8 cellular contexts compared by ENCODE assay signal in genomic region chr15:94263341-94264273, GRCh38. TPM values are rescaled to one million over a fixed set of nuclear protein-coding genes. Genes with fewer than 3 reads are reported as not detected.
DNase-seq lines count a peak whose midpoint lies in the region; ATAC-seq and TF ChIP-seq lines count a peak whose summit lies in the region.

No MANE protein-coding gene starts in this region.

- ATAC-seq in GM21360 (IDR thresholded peaks at IDR 0.05; ENCODE audit: unreplicated experiment) (peak; percentile 44), HG03460 (IDR thresholded peaks at IDR 0.05; ENCODE audit: unreplicated experiment) (peak; percentile 63), Right ventricle myocardium inferior (no peak)

- peak overlapping the region; percentile 39 for H3K27ac ChIP-seq in fibroblast of lung (ENCODE audit: insufficient read depth, low read length)

- no peaks in the 10 kb centered on the region for H3K9me3 ChIP-seq in fibroblast of lung (ENCODE audit: control insufficient read depth, insufficient read depth, low read depth, low read length)

- H3K4me1 ChIP-seq in fibroblast of lung (ENCODE audit: control insufficient read depth, extremely low read depth, insufficient read depth, low read length) = no peaks in the 10 kb centered on the region

- no peaks in the 10 kb centered on the region for H4K20me1 ChIP-seq in fibroblast of lung (ENCODE audit: control insufficient read depth, extremely low read depth, insufficient read depth, low read length)

- DNase-seq in GM03348 (ENCODE audit: low spot score) = peak; percentile 23
- DNase-seq in fibroblast of lung (ENCODE audit: low read depth in 2 of 2) = peak; percentile 16 to 29
- no peak for DNase-seq in NCI-H748 (lab: John Stamatoyannopoulos, UW; ENCODE audit: unreplicated experiment)
- DNase-seq in NCI-H1436 treated with DMSO at 0.1 percent for 48 hours (lab: John Stamatoyannopoulos, UW) = no peak
- no peak for DNase-seq in Right ventricle myocardium inferior (ENCODE audit: missing footprints)
- no peak for DNase-seq in medulla oblongata (ENCODE audit: extremely low spot score)

- intact Hi-C loops in Right ventricle myocardium inferior (cut with DNase I) = no loop called here

- no peaks in the 10 kb centered on the region for H3K27me3 ChIP-seq in fibroblast of lung (ENCODE audit: control insufficient read depth, insufficient read depth, low read length)

- TF ChIP-seq CTCF in fibroblast of lung (conservative IDR thresholded peaks at IDR 0.05 in 1 of 2, IDR thresholded peaks at IDR 0.05 in 1 of 2; ENCODE audit: low read depth in 1 of 2, low read length in 2 of 2) = no peak

- no peak overlapping the region for H3K9ac ChIP-seq in fibroblast of lung (ENCODE audit: insufficient read depth, low read length)

- H3K36me3 ChIP-seq in fibroblast of lung (ENCODE audit: control insufficient read depth, insufficient read depth, low read length) = no peaks in the 10 kb centered on the region

- H3K4me2 ChIP-seq in fibroblast of lung (ENCODE audit: extremely low read depth, insufficient read depth, low read length) = peak overlapping the region; percentile 17

- H2AFZ ChIP-seq in fibroblast of lung (ENCODE audit: low read length) = no peak overlapping the region

- H3K4me3 ChIP-seq in fibroblast of lung (replicated peaks in 1 of 4; ENCODE audit: control extremely low read depth in 1 of 4, insufficient read depth in 1 of 4, low read depth in 3 of 4, low read length in 4 of 4) = no peak overlapping the region

- H3K79me2 ChIP-seq in fibroblast of lung (ENCODE audit: control insufficient read depth, insufficient read depth, low read length) = no peaks in the 10 kb centered on the region

RNA-seq across cellular contexts. Expression of gene MCTP2, which starts 32.2 kb away (rescaled TPM):
- 5.6 and 14.5 TPM in 2 replicates for total RNA-seq in fibroblast of lung
- 3.6 and 4.7 TPM in 2 replicates for polyA plus RNA-seq in fibroblast of lung
- 1.6 TPM in 2 replicates for polyA plus RNA-seq in fibroblast of lung (2012)
- 3.2 and 7.2 TPM in 2 replicates for polyA minus RNA-seq in fibroblast of lung (ENCODE audit: low replicate concordance)
- total RNA-seq in Right ventricle myocardium inferior = 1.2 TPM

Comparison
In these comparisons a context has a peak if more than half of its experiments do, and no peak if none do; other contexts are left out.
1. DNase-seq: peak in GM03348 (single experiment) and fibroblast of lung (2 of 2); none in NCI-H748 (single experiment), NCI-H1436 treated with DMSO at 0.1 percent for 48 hours (single experiment), Right ventricle myocardium inferior (single experiment) and medulla oblongata (single experiment).